ENCODE assay signal across 8 cellular contexts in genomic region chr6:52304917-52305316, GRCh38. TPM values are rescaled to one million over a fixed set of nuclear protein-coding genes. Genes with fewer than 3 reads are reported as not detected.
A peak's percentile ranks its signal among the peaks of the same experiment; 100 is the strongest.
DNase-seq lines count a peak whose midpoint lies in the region; ATAC-seq, FAIRE-seq and TF ChIP-seq lines count a peak whose summit lies in the region.

No MANE protein-coding gene starts in this region.

- H3K9ac ChIP-seq in IMR-90 (ENCODE audit: low read depth, low read length) = no peak overlapping the region
- H3K9ac ChIP-seq in neural cell (ENCODE audit: low read length) = no peak overlapping the region

- H3F3A ChIP-seq in neural cell (ENCODE audit: insufficient read depth, low read length, poor library complexity, severe bottlenecking) = no peaks in the 10 kb centered on the region

- TF ChIP-seq CTCF in Caco-2 (IDR thresholded peaks at IDR 0.05; ENCODE audit: insufficient read depth in 1 of 2, low read depth in 1 of 2, low read length in 1 of 2, severe bottlenecking in 1 of 2, unreplicated experiment in 1 of 2) = no peak
- TF ChIP-seq CTCF in GM20000 (IDR thresholded peaks at IDR 0.05; ENCODE audit: extremely low read depth, missing control alignments) = no peak
- TF ChIP-seq CTCF in IMR-90 (conservative IDR thresholded peaks at IDR 0.05; ENCODE audit: low read depth, low read length) = no peak
- no peak for TF ChIP-seq CTCF in dorsolateral prefrontal cortex (IDR thresholded peaks at IDR 0.05 in 54 of 56, conservative IDR thresholded peaks at IDR 0.05 in 2 of 56; ENCODE audit: low read depth in 1 of 56, partially characterized antibody in 56 of 56)
- no peak for TF ChIP-seq CTCF in neural cell (IDR thresholded peaks at IDR 0.05; ENCODE audit: poor library complexity, severe bottlenecking)
- TF ChIP-seq CTCF in glutamatergic neuron (IDR thresholded peaks at IDR 0.05; ENCODE audit: partially characterized antibody, unreplicated experiment) = no peak

- no peak overlapping the region for H2BK5ac ChIP-seq in IMR-90 (ENCODE audit: low read depth, low read length, poor library complexity, severe bottlenecking)

- BruUV-seq in Caco-2 (replicated peaks; lab: Mats Ljungman, UMichigan) (no TSS peak), IMR-90 (replicated peaks; lab: Mats Ljungman, UMichigan) (no TSS peak)

- no peaks in the 10 kb centered on the region for H3K27me3 ChIP-seq in Caco-2 (replicated peaks; ENCODE audit: control insufficient read depth, insufficient read depth, low read length)
- H3K27me3 ChIP-seq in IMR-90 (ENCODE audit: control insufficient read depth, insufficient read depth, low read length) = no peaks in the 10 kb centered on the region
- no peaks in the 10 kb centered on the region for H3K27me3 ChIP-seq in dorsolateral prefrontal cortex
- no peaks in the 10 kb centered on the region for H3K27me3 ChIP-seq in neural cell (ENCODE audit: insufficient read depth, low read depth, low read length)
- H3K27me3 ChIP-seq in MG63 = no peaks in the 10 kb centered on the region

- H3K36me3 ChIP-seq in Caco-2 (ENCODE audit: control insufficient read depth, insufficient read depth, low read length) (no peaks in the 10 kb centered on the region), IMR-90 (ENCODE audit: control insufficient read depth, insufficient read depth, low read length) (no peaks in the 10 kb centered on the region), neural cell (ENCODE audit: insufficient read depth, low read length) (no peaks in the 10 kb centered on the region), MG63 (no peaks in the 10 kb centered on the region)

- H3K4me1 ChIP-seq in Caco-2 (peaks cover 51% of the 10 kb centered on the region), IMR-90 (ENCODE audit: control insufficient read depth, insufficient read depth, low read length) (no peaks in the 10 kb centered on the region)

- ATAC-seq in IMR-90 (ENCODE audit: low read depth) = peak; percentile 86

- in situ Hi-C loops in IMR-90 (cut with MboI; ENCODE audit: low sequenced_read_pairs) = no loop called here

- no peak overlapping the region for H3K4ac ChIP-seq in IMR-90 (ENCODE audit: low read depth, low read length)

- no peak overlapping the region for H2BK20ac ChIP-seq in IMR-90 (ENCODE audit: low read depth, low read length)

- H3K9me1 ChIP-seq in IMR-90 (ENCODE audit: insufficient read depth, low read length) = no peaks in the 10 kb centered on the region

- no peak overlapping the region for H2BK15ac ChIP-seq in IMR-90 (ENCODE audit: low read depth, low read length)

- H3K18ac ChIP-seq in IMR-90 (ENCODE audit: low read depth, low read length) = no peak overlapping the region

- no peaks in the 10 kb centered on the region for H3K9me2 ChIP-seq in neural cell (ENCODE audit: insufficient read depth, low read length)

- H2AK9ac ChIP-seq in IMR-90 (replicated peaks; ENCODE audit: low read depth, low read length, poor library complexity) = no peak overlapping the region

- peak overlapping the region; percentile 90 for H3K4me2 ChIP-seq in IMR-90 (ENCODE audit: low read depth, low read length)
- H3K4me2 ChIP-seq in neural cell (ENCODE audit: low read length) = no peak overlapping the region

- CTCF ChIA-PET in Caco-2 (lab: Charles Lee) (no interaction called here), IMR-90 (lab: Yijun Ruan, JAX) (no interaction called here)

- H3K27ac Mint-ChIP-seq in Caco-2 (ENCODE audit: unreplicated experiment) = peak overlapping the region; percentile 98
- no peak overlapping the region for H3K27ac Mint-ChIP-seq in glutamatergic neuron (ENCODE audit: unreplicated experiment)

- TF ChIP-seq POLR2A in IMR-90 (IDR thresholded peaks at IDR 0.05; ENCODE audit: low read depth, low read length) = no peak

- TF ChIP-seq EP300 in neural cell (conservative IDR thresholded peaks at IDR 0.05; ENCODE audit: poor library complexity, severe bottlenecking) = no peak

- no peaks in the 10 kb centered on the region for H4K20me1 ChIP-seq in IMR-90 (ENCODE audit: insufficient read depth, low read length)
- no peaks in the 10 kb centered on the region for H4K20me1 ChIP-seq in neural cell (ENCODE audit: insufficient read depth)

- H3K79me2 ChIP-seq in neural cell (replicated peaks; ENCODE audit: insufficient read depth, low read length) = no peaks in the 10 kb centered on the region

- no peak overlapping the region for H2AK5ac ChIP-seq in IMR-90 (ENCODE audit: low read depth, low read length)

- H3K4me1 Mint-ChIP-seq in Caco-2 (ENCODE audit: low read depth, unreplicated experiment) (peaks cover 38% of the 10 kb centered on the region), glutamatergic neuron (ENCODE audit: low read depth, unreplicated experiment) (peaks cover 4% of the 10 kb centered on the region)

- H3K4me3 ChIP-seq in Caco-2 (ENCODE audit: low read depth, low read length) (no peak overlapping the region), IMR-90 (ENCODE audit: insufficient read depth, low read depth, low read length) (no peak overlapping the region), dorsolateral prefrontal cortex (peak overlapping the region in 3 of 59 donors; percentile 6 to 12 (median 9)), neural cell (ENCODE audit: low read length) (no peak overlapping the region), MG63 (no peak overlapping the region)

- no peak overlapping the region for H2BK120ac ChIP-seq in IMR-90 (ENCODE audit: low read depth, low read length)

- FAIRE-seq in urothelium cell line (lab: Jason Lieb, UNC) = no peak

- no peak overlapping the region for H4K8ac ChIP-seq in IMR-90 (ENCODE audit: low read depth in 2 of 2, low read length in 2 of 2)

- no peaks in the 10 kb centered on the region for H3K9me3 Mint-ChIP-seq in Caco-2 (ENCODE audit: unreplicated experiment)
- H3K9me3 Mint-ChIP-seq in glutamatergic neuron (ENCODE audit: unreplicated experiment) = peaks cover 6% of the 10 kb centered on the region

- DNase-seq in Caco-2 (no peak), GM20000 (ENCODE audit: low spot score) (peak; percentile 58), IMR-90 (peak; percentile 34), dorsolateral prefrontal cortex (no peak), urothelium cell line (ENCODE audit: low spot score) (no peak), glutamatergic neuron (no peak), MG63 (no peak)

- H3K36me3 Mint-ChIP-seq in Caco-2 (ENCODE audit: insufficient read depth, unreplicated experiment) (no peaks in the 10 kb centered on the region), glutamatergic neuron (ENCODE audit: unreplicated experiment) (no peaks in the 10 kb centered on the region)

- no peak overlapping the region for H3K23ac ChIP-seq in IMR-90 (ENCODE audit: low read depth, low read length)

- no CpG with 5 or more reads among the region's 2 CpGs for WGBS in IMR-90 (ENCODE audit: extremely low coverage in 2 of 2, insufficient read length in 1 of 2), 2 experiments

- H3K14ac ChIP-seq in IMR-90 (replicated peaks; ENCODE audit: low read depth, low read length) = no peak overlapping the region

- POLR2A ChIA-PET in Caco-2 (lab: Charles Lee) = no interaction called here
- POLR2A ChIA-PET in IMR-90 (lab: Charles Lee; ENCODE audit: unreplicated experiment) = no interaction called here

- H3K27me3 Mint-ChIP-seq in Caco-2 (ENCODE audit: insufficient read depth, unreplicated experiment) = no peaks in the 10 kb centered on the region
- H3K27me3 Mint-ChIP-seq in glutamatergic neuron (ENCODE audit: unreplicated experiment) = peaks cover 6% of the 10 kb centered on the region

- no peaks in the 10 kb centered on the region for H3K79me1 ChIP-seq in IMR-90 (ENCODE audit: low read depth in 1 of 2, low read length in 2 of 2)

- dilution Hi-C loops in IMR-90 (cut with HindIII; ENCODE audit: low sequenced_read_pairs, unreplicated experiment) = no loop called here

- H2AFZ ChIP-seq in IMR-90 (replicated peaks; ENCODE audit: low read length, poor library complexity) (no peak overlapping the region), neural cell (ENCODE audit: low read depth, low read length) (no peak overlapping the region)

- H4K5ac ChIP-seq in IMR-90 (ENCODE audit: low read depth, low read length) = no peak overlapping the region; the same call in 1 of the 2 replicates

- no peak for TF ChIP-seq RAD21 in IMR-90 (IDR thresholded peaks at IDR 0.05; ENCODE audit: low read length)
- no peak for TF ChIP-seq RAD21 in neural cell (conservative IDR thresholded peaks at IDR 0.05)

- H3K56ac ChIP-seq in IMR-90 (ENCODE audit: extremely low read depth, insufficient read depth, low read length) = no peak overlapping the region

- H4K91ac ChIP-seq in IMR-90 (ENCODE audit: insufficient read depth, low read depth, low read length) = no peak overlapping the region

- H3K9me3 ChIP-seq in Caco-2 = no peaks in the 10 kb centered on the region
- H3K9me3 ChIP-seq in IMR-90 (ENCODE audit: control insufficient read depth, insufficient read depth, low read length) = no peaks in the 10 kb centered on the region
- H3K9me3 ChIP-seq in neural cell (ENCODE audit: low read length) = no peaks in the 10 kb centered on the region
- no peaks in the 10 kb centered on the region for H3K9me3 ChIP-seq in MG63

- H3K27ac ChIP-seq in IMR-90 (ENCODE audit: insufficient read depth, low read length) (no peak overlapping the region), dorsolateral prefrontal cortex (peak overlapping the region in 51 of 59 donors; percentile 1 to 84 (median 56)), neural cell (ENCODE audit: low read length) (no peak overlapping the region)

- intact Hi-C loops in Caco-2 (cut with micrococcal nuclease; ENCODE audit: unreplicated experiment) (loop anchor here (1.0 to 5.0 kb wide), 3 partner anchors 18 to 57 kb away; partner anchors contain the start of gene PAQR8), IMR-90 (cut with micrococcal nuclease) (no loop called here), dorsolateral prefrontal cortex (cut with DNase I) (no loop called here)

- H3K4me3 Mint-ChIP-seq in Caco-2 (ENCODE audit: unreplicated experiment) = no peak overlapping the region
- H3K4me3 Mint-ChIP-seq in glutamatergic neuron (ENCODE audit: unreplicated experiment) = no peak overlapping the region

RNA-seq across cellular contexts. Expression of gene MCM3, which starts 20.4 kb away (rescaled TPM):
- total RNA-seq in Caco-2 (2022) (151 and 152 TPM in 2 replicates), IMR-90 (2012; rRNA removed) (66.5 and 76.7 TPM in 2 replicates), dorsolateral prefrontal cortex (10 to 100 TPM; 10.8 to 22.0 (median 16.5) TPM), glutamatergic neuron (ENCODE audit: unreplicated experiment) (21.5 TPM)
- polyA plus RNA-seq in IMR-90 (2012; rRNA removed) (47.6 and 54.6 TPM in 2 replicates), neural cell (8.6 and 8.8 TPM in 2 replicates)
- 21.7 and 34.9 TPM in 2 replicates for polyA plus RNA-seq in IMR-90 (2012; cell fraction: cytosol; rRNA removed)
- 28.2 and 43.8 TPM in 2 replicates for polyA plus RNA-seq in IMR-90 (2012; cell fraction: nucleus; rRNA removed; ENCODE audit: low replicate concordance)
- 9.7 and 13.8 TPM in 2 replicates for polyA minus RNA-seq in neural cell
- total RNA-seq in MG63 (2014; rRNA removed; shearing (Covaris generic); ENCODE audit: low replicate concordance) = 1,027 and 1,090 TPM in 2 replicates

RNA-seq across cellular contexts. Expression of gene PAQR8, which starts 57.0 kb away (rescaled TPM):
- total RNA-seq in Caco-2 (2022) (8.7 and 10.0 TPM in 2 replicates), IMR-90 (2012; rRNA removed) (1.6 and 1.7 TPM in 2 replicates), dorsolateral prefrontal cortex (100 to 1,000 TPM in 46 of 120 experiments, 10 to 100 TPM in 74; 40.1 to 180 (median 87.5) TPM), glutamatergic neuron (ENCODE audit: unreplicated experiment) (2.7 TPM)
- polyA plus RNA-seq in IMR-90 (2012; rRNA removed) (1.1 and 1.4 TPM in 2 replicates), neural cell (1.8 TPM in 2 replicates)
- polyA plus RNA-seq in IMR-90 (2012; cell fraction: cytosol; rRNA removed) = 0.68 and 1.2 TPM in 2 replicates
- polyA plus RNA-seq in IMR-90 (2012; cell fraction: nucleus; rRNA removed; ENCODE audit: low replicate concordance) = 0.37 and 0.42 TPM in 2 replicates
- 3.7 and 3.9 TPM in 2 replicates for polyA minus RNA-seq in neural cell
- total RNA-seq in MG63 (2014; rRNA removed; shearing (Covaris generic); ENCODE audit: low replicate concordance) = 2.9 and 3.2 TPM in 2 replicates

Comparison
In these comparisons a context has a peak if more than half of its experiments do, and no peak if none do; other contexts are left out.
1. DNase-seq: peak in GM20000 (single experiment) and IMR-90 (single experiment); none in Caco-2 (0 of 2), dorsolateral prefrontal cortex (0 of 10), urothelium cell line (single experiment), glutamatergic neuron (single experiment) and MG63 (single experiment).
2. H3K27ac ChIP-seq: peak in dorsolateral prefrontal cortex (51 of 59); none in IMR-90 (single experiment) and neural cell (single experiment).